ENCODE assay signal across 11 cellular contexts in the genomic region with DNA sequence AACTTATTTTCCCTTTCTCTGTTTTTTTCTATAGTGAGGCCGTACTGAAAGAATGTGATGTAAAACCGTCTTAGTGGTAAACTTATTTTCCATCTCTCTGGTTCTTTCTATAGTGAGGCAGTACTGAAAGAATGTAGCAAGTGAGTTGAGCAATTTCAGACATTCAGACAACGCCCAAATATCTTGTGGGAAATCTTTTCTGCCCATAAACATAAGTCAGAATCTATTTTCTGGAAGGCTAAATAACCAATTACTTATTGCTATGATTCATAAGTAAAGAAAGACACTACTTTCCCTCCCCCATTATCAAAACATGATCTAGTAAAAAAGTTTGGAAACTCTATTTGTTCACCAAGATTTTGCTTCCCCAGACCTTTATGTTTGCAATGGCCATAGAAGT. TPM values are rescaled to one million over a fixed set of nuclear protein-coding genes. Genes with fewer than 3 reads are reported as not detected.
A peak's percentile ranks its signal among the peaks of the same experiment; 100 is the strongest.
DNase-seq lines count a peak whose midpoint lies in the region; ATAC-seq, FAIRE-seq and TF ChIP-seq lines count a peak whose summit lies in the region.
"Had no signal": no experiment of that assay in that cellular context is flagged by ENCODE, and none has a peak within 500 bp of the region (broad histone marks: within the 10 kb centered on the region; RNA-seq: fewer than 3 reads in every experiment).

No MANE protein-coding gene starts in this region.

- POLR2A ChIA-PET in AG04450 (lab: Yijun Ruan, JAX), result no interaction called here

- no peaks in the 10 kb centered on the region for H3K27me3 ChIP-seq in AG04450 (ENCODE audit: control insufficient read depth, insufficient read depth, low read length)
- H3K27me3 ChIP-seq: right lobe of liver had no signal

- DNase-seq in AG04450 (ENCODE audit: low read depth, low spot score) (peak; percentile 79), HS-5 (ENCODE audit: low read depth) (peak; percentile 85), astrocyte of the cerebellum (ENCODE audit: low read depth) (peak; percentile 46), kidney glomerular epithelial cell (lab: John Stamatoyannopoulos, UW) (peak; percentile 52), GM12891 (ENCODE audit: insufficient read length, low spot score) (no peak)
- no peak for DNase-seq in activated T-cell treated with anti-CD3 and anti-CD28 coated beads, Interleukin-2, amount 50 U/mL, for 48 hours
- DNase-seq: activated naive CD4-positive, alpha-beta T cell treated with anti-CD3 and anti-CD28 coated beads, Interleukin-2, amount 10 ng/mL, durations not matched to agents 7 days and 5 days; NCI-H187; right lobe of liver had no signal

- H3K27ac ChIP-seq in AG04450 (ENCODE audit: low read depth, low read length), result peak overlapping the region; percentile 94
- H3K27ac ChIP-seq: right lobe of liver had no signal

- ATAC-seq in HG03442 (IDR thresholded peaks at IDR 0.05; ENCODE audit: unreplicated experiment) (no peak), HG03571 (IDR thresholded peaks at IDR 0.05; ENCODE audit: unreplicated experiment) (no peak)
- ATAC-seq: right lobe of liver had no signal

- TF ChIP-seq CTCF in AG04450 (IDR thresholded peaks at IDR 0.05; ENCODE audit: low read depth, low read length) (no peak), astrocyte of the cerebellum (IDR thresholded peaks at IDR 0.05; ENCODE audit: low read depth, low read length, missing control alignments) (no peak)

- H3K4me3 ChIP-seq in AG04450 (ENCODE audit: low read depth, low read length) (no peak overlapping the region), astrocyte of the cerebellum (ENCODE audit: low read depth, low read length) (no peak overlapping the region)
- H3K4me3 ChIP-seq: right lobe of liver had no signal

- in situ Hi-C loops in astrocyte of the cerebellum (cut with HindIII; ENCODE audit: low sequenced_read_pairs), result no loop called here

- no peak for TF ChIP-seq POLR2A in GM12891 (IDR thresholded peaks at IDR 0.05; ENCODE audit: low read depth, low read length)

- FAIRE-seq in GM12891 (lab: Jason Lieb, UNC), result no peak

- H3K9me3 ChIP-seq in AG04450 (ENCODE audit: control insufficient read depth, insufficient read depth, low read length), result no peaks in the 10 kb centered on the region
- H3K9me3 ChIP-seq: right lobe of liver had no signal

- CTCF ChIA-PET in AG04450 (lab: Charles Lee), result interaction anchor here (1.6 kb wide), 1 partner anchor 58 kb away, joined by 8 read pairs; no protein-coding TSS in a partner anchor

TF ChIP-seq in GM12891, 5 proteins besides CTCF, POLR2A, EP300 and RAD21:
- no peak for TF ChIP-seq POLR2AphosphoS5 (IDR thresholded peaks at IDR 0.05; ENCODE audit: low read depth, low read length)
- no peak for TF ChIP-seq PAX5 (IDR thresholded peaks at IDR 0.05; ENCODE audit: insufficient read depth, low read length, severe bottlenecking)
- TF ChIP-seq POU2F2 (IDR thresholded peaks at IDR 0.05; ENCODE audit: low read depth, low read length), result no peak
- no peak for TF ChIP-seq TAF1 (IDR thresholded peaks at IDR 0.05; ENCODE audit: low read depth, low read length)
- TF ChIP-seq SPI1 (IDR thresholded peaks at IDR 0.05; ENCODE audit: low read depth, low read length), result no peak

RNA-seq across cellular contexts. Expression of a gene that starts 18.8 kb away (rescaled TPM):
- polyA plus RNA-seq in AG04450 (2011; rRNA removed), result 37.0 and 46.6 TPM in 2 replicates
- 13.1 and 21.9 TPM in 2 replicates for polyA minus RNA-seq in AG04450 (2011; rRNA and poly(A)+ RNA removed)
- 24.7 TPM for polyA plus RNA-seq in GM12891 (2012; ENCODE audit: low read depth, missing spikeins)

Comparison
In these comparisons a context has a peak if more than half of its experiments do, and no peak if none do; other contexts are left out.
1. DNase-seq: peak in AG04450 (single experiment), HS-5 (single experiment), astrocyte of the cerebellum (single experiment) and kidney glomerular epithelial cell (single experiment); none in GM12891 (single experiment) and activated T-cell treated with anti-CD3 and anti-CD28 coated beads, Interleukin-2, amount 50 U/mL, for 48 hours (0 of 2).